Comparison of ENCODE assay signal across 26 cellular contexts in genomic region chrX:19030805-19031204, GRCh38.
"Had no signal": no experiment of that assay in that cellular context is flagged by ENCODE, and none has a peak within 500 bp of the region (broad histone marks: within the 10 kb centered on the region; RNA-seq: fewer than 3 reads in every experiment).

No MANE protein-coding gene starts in this region.

- H3K9me3 ChIP-seq: esophagus muscularis mucosa, gastroesophageal sphincter, heart left ventricle, left lung, psoas muscle, sigmoid colon, spleen, testis, tibial artery had no signal

- ATAC-seq: foreskin keratinocyte; gastroesophageal sphincter; heart left ventricle; left cardiac atrium; left lung; naive thymus-derived CD4-positive, alpha-beta T cell; psoas muscle; right cardiac atrium; stimulated activated memory B cell treated with anti-CD40 and anti-IgM and Interleukin-4, amounts not matched to agents 10 μg/mL and 1 μg/mL and 100 μg/mL, for 72 hours; stimulated activated naive CD8-positive, alpha-beta T cell treated with anti-CD3 and anti-CD28 coated beads, Interleukin-15, Interleukin-2, amounts not matched to agents 100 U/mL and 50 U/mL, for 24 hours had no signal

- H3K27me3 ChIP-seq: esophagus muscularis mucosa, foreskin keratinocyte, gastroesophageal sphincter, heart left ventricle, hepatocyte, left lung, neural progenitor cell, sigmoid colon, spleen, testis, tibial artery had no signal

- H3K9ac ChIP-seq: neural progenitor cell had no signal

- H3K79me2 ChIP-seq: hepatocyte had no signal

- DNase-seq: dorsolateral prefrontal cortex; effector CD4-positive, alpha-beta T cell; heart left ventricle; kidney; left cardiac atrium; left lung; mesendoderm; midbrain; naive thymus-derived CD4-positive, alpha-beta T cell; posterior cingulate gyrus; psoas muscle; right cardiac atrium; sigmoid colon; spleen; stimulated activated CD4-positive, alpha-beta T cell treated with anti-CD3 and anti-CD28 coated beads, Interleukin-4, amount 100 ng/mL, for 4 hours; stimulated activated naive CD8-positive, alpha-beta T cell treated with anti-CD3 and anti-CD28 coated beads, Interleukin-15, Interleukin-2, amounts not matched to agents 100 U/mL and 50 U/mL, for 24 hours; substantia nigra; testis; tibial artery had no signal

- H3K4me2 ChIP-seq: hepatocyte, neural progenitor cell had no signal

- H3K36me3 ChIP-seq: esophagus muscularis mucosa, gastroesophageal sphincter, heart left ventricle, left lung, neural progenitor cell, sigmoid colon, spleen, tibial artery had no signal

- H3K4me1 ChIP-seq: esophagus muscularis mucosa, foreskin keratinocyte, gastroesophageal sphincter, heart left ventricle, left lung, neural progenitor cell, psoas muscle, sigmoid colon, spleen, testis, tibial artery had no signal

- H3K4me3 ChIP-seq: dorsolateral prefrontal cortex, esophagus muscularis mucosa, gastroesophageal sphincter, heart left ventricle, hepatocyte, left lung, neural progenitor cell, psoas muscle, sigmoid colon, spleen, testis, tibial artery had no signal

- H2AFZ ChIP-seq: hepatocyte, neural progenitor cell had no signal

- FAIRE-seq: colon had no signal

- H3K27ac ChIP-seq: dorsolateral prefrontal cortex, esophagus muscularis mucosa, foreskin keratinocyte, gastroesophageal sphincter, heart left ventricle, hepatocyte, left lung, neural progenitor cell, psoas muscle, sigmoid colon, spleen, testis, tibial artery had no signal
